In genomic region chr10:70587045-70587658, GRCh38 we compare ENCODE assay signal across 11 cellular contexts.
DNase-seq lines count a peak whose midpoint lies in the region; ATAC-seq and TF ChIP-seq lines count a peak whose summit lies in the region.
"Had no signal": no experiment of that assay in that cellular context is flagged by ENCODE, and none has a peak within 500 bp of the region (broad histone marks: within the 10 kb centered on the region; RNA-seq: fewer than 3 reads in every experiment).

No MANE protein-coding gene starts in this region.

- H3F3A ChIP-seq in OCI-LY1 (ENCODE audit: insufficient read depth, low read length), result peaks cover 19% of the 10 kb centered on the region

- peaks cover 13% of the 10 kb centered on the region for H3K27me3 Mint-ChIP-seq in activated T-cell treated with anti-CD3 and anti-CD28 coated beads, Interleukin-2, amount 50 U/mL, for 24 hours

- no peak overlapping the region for H2AFZ ChIP-seq in OCI-LY1 (ENCODE audit: low read length)

- intact Hi-C loops in tibial artery (cut with DNase I; ENCODE audit: low total_unique reads), result no loop called here

- no peaks in the 10 kb centered on the region for H3K9me3 ChIP-seq in OCI-LY1 (ENCODE audit: low read length)
- H3K9me3 ChIP-seq in tibial artery, result no peaks in the 10 kb centered on the region
- H3K9me3 ChIP-seq: mucosa of descending colon had no signal

- H3K79me2 ChIP-seq in OCI-LY1 (ENCODE audit: insufficient read depth, low read length), result no peaks in the 10 kb centered on the region

- no peak overlapping the region for H3K4me3 Mint-ChIP-seq in activated T-cell treated with anti-CD3 and anti-CD28 coated beads, Interleukin-2, amount 50 U/mL, for 24 hours
- peak overlapping the region; percentile 31 for H3K4me3 Mint-ChIP-seq in stimulated activated effector memory CD8-positive, alpha-beta T cell treated with anti-CD3 and anti-CD28 coated beads, Interleukin-12 subunit alpha, Interleukin-12 subunit beta, amount 100 ng/mL, for 72 hours

- no peak overlapping the region for H3K4me3 ChIP-seq in OCI-LY1 (ENCODE audit: low read depth, low read length, poor library complexity, severe bottlenecking)
- no peak overlapping the region for H3K4me3 ChIP-seq in tibial artery
- H3K4me3 ChIP-seq: mucosa of descending colon, SK-N-MC had no signal

- peak; percentile 22 for DNase-seq in activated T-cell treated with anti-CD3 and anti-CD28 coated beads, Interleukin-2, amount 50 U/mL, for 24 hours
- DNase-seq in activated T-cell treated with anti-CD3 and anti-CD28 coated beads, Interleukin-2, amount 50 U/mL, for 1 hour, result no peak
- no peak for DNase-seq in stimulated activated effector memory CD8-positive, alpha-beta T cell treated with anti-CD3 and anti-CD28 coated beads, Interleukin-12 subunit alpha, Interleukin-12 subunit beta, amount 100 ng/mL, for 72 hours (ENCODE audit: low spot score in 2 of 2)
- DNase-seq in DMS53 (lab: John Stamatoyannopoulos, UW), result no peak
- DNase-seq in tibial artery, result no peak
- DNase-seq: foreskin keratinocyte, mucosa of descending colon had no signal

- H3K27me3 ChIP-seq in OCI-LY1 (ENCODE audit: insufficient read depth, low read length) (no peaks in the 10 kb centered on the region), tibial artery (peaks cover 0 to 22% of the 10 kb centered on the region in 2 donors)

- H3K27ac ChIP-seq in OCI-LY1 (ENCODE audit: low read depth, low read length, poor library complexity, severe bottlenecking), result peak overlapping the region; percentile 98
- H3K27ac ChIP-seq in tibial artery, result no peak overlapping the region
- H3K27ac ChIP-seq: foreskin keratinocyte, SK-N-MC had no signal

- no peaks in the 10 kb centered on the region for H4K20me1 ChIP-seq in OCI-LY1 (ENCODE audit: insufficient read depth, low read length)

- H3K9ac ChIP-seq in OCI-LY1 (ENCODE audit: low read length), result peak overlapping the region; percentile 61; the same call in 1 of the 2 replicates

- ATAC-seq in GM21619 (IDR thresholded peaks at IDR 0.05; ENCODE audit: unreplicated experiment) (peak; percentile 65), GM21423 (IDR thresholded peaks at IDR 0.05; ENCODE audit: unreplicated experiment) (no peak)
- peak; percentile 93 for ATAC-seq in stimulated activated effector memory CD8-positive, alpha-beta T cell treated with anti-CD3 and anti-CD28 coated beads, Interleukin-12 subunit alpha, Interleukin-12 subunit beta, amount 100 ng/mL, for 72 hours
- ATAC-seq: foreskin keratinocyte, mucosa of descending colon had no signal

- H3K4me1 ChIP-seq in OCI-LY1 (ENCODE audit: insufficient read depth, low read length, severe bottlenecking) (peaks cover 97% of the 10 kb centered on the region), tibial artery (no peaks in the 10 kb centered on the region)
- H3K4me1 ChIP-seq: foreskin keratinocyte had no signal

- no peaks in the 10 kb centered on the region for H3K9me3 Mint-ChIP-seq in activated T-cell treated with anti-CD3 and anti-CD28 coated beads, Interleukin-2, amount 50 U/mL, for 24 hours
- no peaks in the 10 kb centered on the region for H3K9me3 Mint-ChIP-seq in stimulated activated effector memory CD8-positive, alpha-beta T cell treated with anti-CD3 and anti-CD28 coated beads, Interleukin-12 subunit alpha, Interleukin-12 subunit beta, amount 100 ng/mL, for 72 hours

- peak overlapping the region; percentile 84 for H3K27ac Mint-ChIP-seq in activated T-cell treated with anti-CD3 and anti-CD28 coated beads, Interleukin-2, amount 50 U/mL, for 24 hours
- peak overlapping the region; percentile 87 for H3K27ac Mint-ChIP-seq in stimulated activated effector memory CD8-positive, alpha-beta T cell treated with anti-CD3 and anti-CD28 coated beads, Interleukin-12 subunit alpha, Interleukin-12 subunit beta, amount 100 ng/mL, for 72 hours

- H3K36me3 ChIP-seq in OCI-LY1 (ENCODE audit: insufficient read depth, low read length) (no peaks in the 10 kb centered on the region), tibial artery (no peaks in the 10 kb centered on the region)

- H3K4me1 Mint-ChIP-seq in activated T-cell treated with anti-CD3 and anti-CD28 coated beads, Interleukin-2, amount 50 U/mL, for 24 hours (ENCODE audit: low read depth), result peaks cover 45% of the 10 kb centered on the region
- peaks cover 71% of the 10 kb centered on the region for H3K4me1 Mint-ChIP-seq in stimulated activated effector memory CD8-positive, alpha-beta T cell treated with anti-CD3 and anti-CD28 coated beads, Interleukin-12 subunit alpha, Interleukin-12 subunit beta, amount 100 ng/mL, for 72 hours

- no peaks in the 10 kb centered on the region for H3K36me3 Mint-ChIP-seq in activated T-cell treated with anti-CD3 and anti-CD28 coated beads, Interleukin-2, amount 50 U/mL, for 24 hours (ENCODE audit: low read depth)
- peaks cover 6% of the 10 kb centered on the region for H3K36me3 Mint-ChIP-seq in stimulated activated effector memory CD8-positive, alpha-beta T cell treated with anti-CD3 and anti-CD28 coated beads, Interleukin-12 subunit alpha, Interleukin-12 subunit beta, amount 100 ng/mL, for 72 hours

- 0 out of 2 replicates have a peak overlapping the region, but pooled peaks have one; percentile 25 for H3K4me2 ChIP-seq in OCI-LY1 (ENCODE audit: low read length)

- no peaks in the 10 kb centered on the region for H3K9me2 ChIP-seq in OCI-LY1 (ENCODE audit: low read depth, low read length)

- TF ChIP-seq CTCF in OCI-LY1 (IDR thresholded peaks at IDR 0.05; ENCODE audit: low read length), result no peak
- TF ChIP-seq CTCF in tibial artery (IDR thresholded peaks at IDR 0.05), result no peak
